1 cellular context compared by ENCODE assay signal in the genomic region with DNA sequence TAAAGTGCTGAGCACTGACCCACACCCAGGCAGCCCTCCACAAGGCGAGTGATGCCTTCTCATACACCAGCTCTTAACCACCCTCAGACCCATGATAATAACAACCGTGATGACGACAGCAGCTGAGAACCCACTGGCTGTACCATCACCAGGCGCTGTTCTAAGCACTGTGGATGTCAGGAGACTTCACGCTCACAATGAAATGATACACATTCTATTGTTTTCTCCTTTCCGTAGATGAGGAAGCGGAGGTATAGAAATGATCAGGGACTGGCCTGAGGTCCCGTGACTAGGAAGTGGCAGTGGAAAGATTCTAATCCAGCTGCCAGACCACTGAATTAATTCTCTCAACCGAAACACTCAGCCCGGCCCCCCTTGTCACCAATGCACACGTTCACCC.
TF ChIP-seq lines count a peak whose summit lies in the region.

No MANE protein-coding gene starts in this region.

TF ChIP-seq in HepG2, 621 proteins besides CTCF, POLR2A, EP300 and RAD21 (continued from another document):
- TF ChIP-seq, protein P1, sequence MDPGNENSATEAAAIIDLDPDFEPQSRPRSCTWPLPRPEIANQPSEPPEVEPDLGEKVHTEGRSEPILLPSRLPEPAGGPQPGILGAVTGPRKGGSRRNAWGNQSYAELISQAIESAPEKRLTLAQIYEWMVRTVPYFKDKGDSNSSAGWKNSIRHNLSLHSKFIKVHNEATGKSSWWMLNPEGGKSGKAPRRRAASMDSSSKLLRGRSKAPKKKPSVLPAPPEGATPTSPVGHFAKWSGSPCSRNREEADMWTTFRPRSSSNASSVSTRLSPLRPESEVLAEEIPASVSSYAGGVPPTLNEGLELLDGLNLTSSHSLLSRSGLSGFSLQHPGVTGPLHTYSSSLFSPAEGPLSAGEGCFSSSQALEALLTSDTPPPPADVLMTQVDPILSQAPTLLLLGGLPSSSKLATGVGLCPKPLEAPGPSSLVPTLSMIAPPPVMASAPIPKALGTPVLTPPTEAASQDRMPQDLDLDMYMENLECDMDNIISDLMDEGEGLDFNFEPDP (CRISPR knock-in tag; conservative IDR thresholded peaks at IDR 0.05): no peak
